ENCODE assay signal across 23 cellular contexts in genomic region chr21:16069713-16070112, GRCh38.
DNase-seq lines count a peak whose midpoint lies in the region; FAIRE-seq and TF ChIP-seq lines count a peak whose summit lies in the region.
"Had no signal": no experiment of that assay in that cellular context is flagged by ENCODE, and none has a peak within 500 bp of the region (broad histone marks: within the 10 kb centered on the region; RNA-seq: fewer than 3 reads in every experiment).

No MANE protein-coding gene starts in this region.

- H3K4me3 ChIP-seq in astrocyte (ENCODE audit: insufficient read depth, low read depth, low read length) = no peak overlapping the region
- H3K4me3 ChIP-seq: BLaER1 treated with 17β-estradiol and CSF1 and Interleukin-3, amounts not matched to agents 10 nM and 100 nM; heart right ventricle; tibial artery had no signal

- H3K79me2 ChIP-seq in astrocyte (ENCODE audit: insufficient read depth, low read length) = no peaks in the 10 kb centered on the region

- H3K9ac ChIP-seq in astrocyte (ENCODE audit: low read length) = no peak overlapping the region
- H3K9ac ChIP-seq: BLaER1 treated with 17β-estradiol and CSF1 and Interleukin-3, amounts not matched to agents 10 nM and 100 nM had no signal

- H3K27ac ChIP-seq in astrocyte (ENCODE audit: low read depth, low read length) (no peak overlapping the region), substantia nigra (ENCODE audit: low read depth, low read length, poor library complexity, severe bottlenecking) (peak overlapping the region; percentile 97)
- H3K27ac ChIP-seq: BLaER1 treated with 17β-estradiol and CSF1 and Interleukin-3, amounts not matched to agents 10 nM and 100 nM; heart right ventricle; tibial artery had no signal

- peaks cover 17% of the 10 kb centered on the region for H3K4me1 ChIP-seq in astrocyte (ENCODE audit: insufficient read depth, low read length)
- H3K4me1 ChIP-seq: BLaER1 treated with 17β-estradiol and CSF1 and Interleukin-3, amounts not matched to agents 10 nM and 100 nM; heart right ventricle; tibial artery had no signal

- H3K27me3 Mint-ChIP-seq in astrocyte (ENCODE audit: low read depth, unreplicated experiment) = no peaks in the 10 kb centered on the region
- no peaks in the 10 kb centered on the region for H3K27me3 Mint-ChIP-seq in activated naive CD8-positive, alpha-beta T cell treated with anti-CD3 and anti-CD28 coated beads for 36 hours
- H3K27me3 Mint-ChIP-seq: activated CD8-positive, alpha-beta T cell treated with anti-CD3 and anti-CD28 coated beads for 36 hours; progenitor cell of endocrine pancreas had no signal

- no peaks in the 10 kb centered on the region for H3K9me3 Mint-ChIP-seq in astrocyte (ENCODE audit: unreplicated experiment)
- H3K9me3 Mint-ChIP-seq in activated naive CD8-positive, alpha-beta T cell treated with anti-CD3 and anti-CD28 coated beads for 36 hours = no peaks in the 10 kb centered on the region
- H3K9me3 Mint-ChIP-seq: activated CD8-positive, alpha-beta T cell treated with anti-CD3 and anti-CD28 coated beads for 36 hours had no signal

- no peaks in the 10 kb centered on the region for H3K9me3 ChIP-seq in astrocyte (ENCODE audit: insufficient read depth, low read depth, low read length)
- H3K9me3 ChIP-seq: BLaER1 treated with 17β-estradiol and CSF1 and Interleukin-3, amounts not matched to agents 10 nM and 100 nM; tibial artery had no signal

- peak overlapping the region; percentile 91 for H3K4me2 ChIP-seq in astrocyte (ENCODE audit: low read length)
- H3K4me2 ChIP-seq: BLaER1 treated with 17β-estradiol and CSF1 and Interleukin-3, amounts not matched to agents 10 nM and 100 nM had no signal

- DNase-seq in HCEC 1CT = peak; percentile 47
- peak; percentile 49 for DNase-seq in astrocyte (ENCODE audit: low read depth)
- DNase-seq in inferior parietal cortex (ENCODE audit: extremely low spot score) = peak; percentile 63
- DNase-seq in substantia nigra (lab: John Stamatoyannopoulos, UW) = no peak
- DNase-seq in NOMO-1 treated with dmso at 0.1 percent for 144 hours (lab: John Stamatoyannopoulos, UW; ENCODE audit: unreplicated experiment) = no peak
- no peak for DNase-seq in NCI-H1105 (lab: John Stamatoyannopoulos, UW)
- no peak for DNase-seq in activated naive CD8-positive, alpha-beta T cell treated with anti-CD3 and anti-CD28 coated beads for 36 hours
- DNase-seq: ACHN; activated CD8-positive, alpha-beta T cell treated with anti-CD3 and anti-CD28 coated beads for 36 hours; activated T-cell treated with anti-CD3 and anti-CD28 coated beads for 4 hours; DMS53; heart right ventricle; Karpas-422; kidney glomerular epithelial cell; NCI-H1694 treated with DMSO at 0.1 percent for 48 hours; RPMI8226; stimulated activated naive CD8-positive, alpha-beta T cell treated with anti-CD3 and anti-CD28 coated beads, Interleukin-15, Interleukin-2, amounts not matched to agents 100 U/mL and 50 U/mL, for 24 hours; T-helper 2 cell; tibial artery had no signal

- no peak for FAIRE-seq in astrocyte (lab: Jason Lieb, UNC)
- FAIRE-seq: G401.6 had no signal

- H3K27me3 ChIP-seq in astrocyte (ENCODE audit: insufficient read depth, low read length) = no peaks in the 10 kb centered on the region
- H3K27me3 ChIP-seq: BLaER1 treated with 17β-estradiol and CSF1 and Interleukin-3, amounts not matched to agents 10 nM and 100 nM; heart right ventricle; tibial artery had no signal

- no peak for TF ChIP-seq CTCF in astrocyte (IDR thresholded peaks at IDR 0.05; ENCODE audit: insufficient read depth, low read depth, low read length)

- H3K4me1 Mint-ChIP-seq in astrocyte (ENCODE audit: low read depth, unreplicated experiment) = no peaks in the 10 kb centered on the region
- no peaks in the 10 kb centered on the region for H3K4me1 Mint-ChIP-seq in activated naive CD8-positive, alpha-beta T cell treated with anti-CD3 and anti-CD28 coated beads for 36 hours

- H3K4me3 Mint-ChIP-seq in astrocyte (ENCODE audit: unreplicated experiment) = no peak overlapping the region
- no peak overlapping the region for H3K4me3 Mint-ChIP-seq in activated naive CD8-positive, alpha-beta T cell treated with anti-CD3 and anti-CD28 coated beads for 36 hours
- H3K4me3 Mint-ChIP-seq: activated CD8-positive, alpha-beta T cell treated with anti-CD3 and anti-CD28 coated beads for 36 hours; activated naive CD8-positive, alpha-beta T cell had no signal

- no peak overlapping the region for H3K27ac Mint-ChIP-seq in astrocyte (ENCODE audit: unreplicated experiment)
- H3K27ac Mint-ChIP-seq in activated naive CD8-positive, alpha-beta T cell treated with anti-CD3 and anti-CD28 coated beads for 36 hours = no peak overlapping the region
- H3K27ac Mint-ChIP-seq: activated CD8-positive, alpha-beta T cell treated with anti-CD3 and anti-CD28 coated beads for 36 hours; activated naive CD8-positive, alpha-beta T cell; progenitor cell of endocrine pancreas had no signal

- H2AFZ ChIP-seq in astrocyte (ENCODE audit: low read depth, low read length) = no peak overlapping the region

- no peaks in the 10 kb centered on the region for H3K36me3 Mint-ChIP-seq in astrocyte (ENCODE audit: low read depth, unreplicated experiment)
- H3K36me3 Mint-ChIP-seq in activated naive CD8-positive, alpha-beta T cell treated with anti-CD3 and anti-CD28 coated beads for 36 hours = no peaks in the 10 kb centered on the region
- H3K36me3 Mint-ChIP-seq: activated naive CD8-positive, alpha-beta T cell had no signal

- H4K20me1 ChIP-seq in astrocyte (ENCODE audit: insufficient read depth, low read length) = no peaks in the 10 kb centered on the region
- H4K20me1 ChIP-seq: BLaER1 treated with 17β-estradiol and CSF1 and Interleukin-3, amounts not matched to agents 10 nM and 100 nM had no signal

- H3K36me3 ChIP-seq in astrocyte (ENCODE audit: insufficient read depth, low read length) = no peaks in the 10 kb centered on the region
- H3K36me3 ChIP-seq: BLaER1 treated with 17β-estradiol and CSF1 and Interleukin-3, amounts not matched to agents 10 nM and 100 nM; heart right ventricle; tibial artery had no signal

Comparison
In these comparisons a context has a peak if more than half of its experiments do, and no peak if none do; other contexts are left out.
1. DNase-seq: peak in HCEC 1CT (single experiment), astrocyte (single experiment) and inferior parietal cortex (single experiment); none in substantia nigra (0 of 49), NOMO-1 treated with dmso at 0.1 percent for 144 hours (single experiment), NCI-H1105 (single experiment) and activated naive CD8-positive, alpha-beta T cell treated with anti-CD3 and anti-CD28 coated beads for 36 hours (single experiment).